ENCODE assay signal across 1 cellular context in the genomic region with DNA sequence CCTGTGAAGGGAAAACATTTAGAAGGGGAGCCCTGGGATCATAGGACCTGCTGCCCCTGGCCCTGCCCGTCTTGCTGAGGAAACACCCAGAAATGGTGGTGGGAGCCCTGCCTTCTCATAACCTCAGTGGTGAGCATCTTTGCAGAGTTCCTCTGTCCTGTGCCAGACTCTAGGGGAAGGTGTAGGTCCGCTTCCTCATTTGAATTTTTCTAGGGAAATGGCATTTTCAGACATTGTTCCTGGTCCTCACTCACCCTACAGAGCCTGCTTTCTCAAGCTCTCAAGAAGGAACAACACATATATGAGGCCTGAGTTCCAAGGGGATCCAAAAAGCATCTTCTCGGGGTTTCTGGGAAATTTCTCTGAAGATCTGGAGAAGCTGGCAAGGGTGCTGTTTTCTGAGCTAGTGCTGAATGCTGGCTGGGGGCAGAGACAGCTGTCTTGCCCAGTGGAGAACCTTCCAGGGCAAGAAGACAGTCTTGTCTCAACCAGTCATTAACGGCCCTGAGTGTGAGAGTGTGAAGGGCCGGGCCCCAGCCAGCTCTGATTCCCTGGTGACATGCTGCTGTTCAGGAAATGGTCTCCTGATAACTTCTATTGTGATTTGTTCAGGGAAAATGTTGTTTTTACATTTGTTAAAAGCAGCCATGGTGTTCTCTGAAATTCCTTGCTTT.
TF ChIP-seq lines count a peak whose summit lies in the region.

No MANE protein-coding gene starts in this region.

TF ChIP-seq in WTC11, 78 proteins besides CTCF, POLR2A, EP300 and RAD21 (continued from another document):
- TF ChIP-seq PREB (CRISPR knock-in tag; IDR thresholded peaks at IDR 0.05; ENCODE audit: borderline replicate concordance) (no peak), GRHL2 (CRISPR knock-in tag; IDR thresholded peaks at IDR 0.05; ENCODE audit: insufficient replicate concordance, severe bottlenecking) (no peak), ZNF425 (CRISPR knock-in tag; conservative IDR thresholded peaks at IDR 0.05) (no peak), ZNF671 (CRISPR knock-in tag; IDR thresholded peaks at IDR 0.05) (no peak), MXD4 (CRISPR knock-in tag; IDR thresholded peaks at IDR 0.05; ENCODE audit: borderline replicate concordance) (no peak), NR3C1 (CRISPR knock-in tag; conservative IDR thresholded peaks at IDR 0.05; ENCODE audit: low read depth) (no peak)
- TF ChIP-seq, protein P1, sequence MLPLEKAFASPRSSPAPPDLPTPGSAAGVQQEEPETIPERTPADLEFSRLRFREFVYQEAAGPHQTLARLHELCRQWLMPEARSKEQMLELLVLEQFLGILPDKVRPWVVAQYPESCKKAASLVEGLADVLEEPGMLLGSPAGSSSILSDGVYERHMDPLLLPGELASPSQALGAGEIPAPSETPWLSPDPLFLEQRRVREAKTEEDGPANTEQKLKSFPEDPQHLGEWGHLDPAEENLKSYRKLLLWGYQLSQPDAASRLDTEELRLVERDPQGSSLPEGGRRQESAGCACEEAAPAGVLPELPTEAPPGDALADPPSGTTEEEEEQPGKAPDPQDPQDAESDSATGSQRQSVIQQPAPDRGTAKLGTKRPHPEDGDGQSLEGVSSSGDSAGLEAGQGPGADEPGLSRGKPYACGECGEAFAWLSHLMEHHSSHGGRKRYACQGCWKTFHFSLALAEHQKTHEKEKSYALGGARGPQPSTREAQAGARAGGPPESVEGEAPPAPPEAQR (CRISPR knock-in tag; IDR thresholded peaks at IDR 0.05), result no peak
- TF ChIP-seq, protein P2, sequence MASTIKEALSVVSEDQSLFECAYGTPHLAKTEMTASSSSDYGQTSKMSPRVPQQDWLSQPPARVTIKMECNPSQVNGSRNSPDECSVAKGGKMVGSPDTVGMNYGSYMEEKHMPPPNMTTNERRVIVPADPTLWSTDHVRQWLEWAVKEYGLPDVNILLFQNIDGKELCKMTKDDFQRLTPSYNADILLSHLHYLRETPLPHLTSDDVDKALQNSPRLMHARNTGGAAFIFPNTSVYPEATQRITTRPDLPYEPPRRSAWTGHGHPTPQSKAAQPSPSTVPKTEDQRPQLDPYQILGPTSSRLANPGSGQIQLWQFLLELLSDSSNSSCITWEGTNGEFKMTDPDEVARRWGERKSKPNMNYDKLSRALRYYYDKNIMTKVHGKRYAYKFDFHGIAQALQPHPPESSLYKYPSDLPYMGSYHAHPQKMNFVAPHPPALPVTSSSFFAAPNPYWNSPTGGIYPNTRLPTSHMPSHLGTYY (CRISPR knock-in tag; IDR thresholded peaks at IDR 0.05), result no peak
- TF ChIP-seq, protein P3, sequence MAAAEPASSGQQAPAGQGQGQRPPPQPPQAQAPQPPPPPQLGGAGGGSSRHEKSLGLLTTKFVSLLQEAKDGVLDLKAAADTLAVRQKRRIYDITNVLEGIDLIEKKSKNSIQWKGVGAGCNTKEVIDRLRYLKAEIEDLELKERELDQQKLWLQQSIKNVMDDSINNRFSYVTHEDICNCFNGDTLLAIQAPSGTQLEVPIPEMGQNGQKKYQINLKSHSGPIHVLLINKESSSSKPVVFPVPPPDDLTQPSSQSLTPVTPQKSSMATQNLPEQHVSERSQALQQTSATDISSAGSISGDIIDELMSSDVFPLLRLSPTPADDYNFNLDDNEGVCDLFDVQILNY (CRISPR knock-in tag; IDR thresholded peaks at IDR 0.05), result no peak
